In genomic region chr4:52852696-52853095, GRCh38 we compare ENCODE assay signal across 1 cellular context.
TF ChIP-seq lines count a peak whose summit lies in the region.

No MANE protein-coding gene starts in this region.

TF ChIP-seq in GM23338, 12 proteins besides CTCF, POLR2A, EP300 and RAD21:
- TF ChIP-seq ZNF331 (CRISPR knock-in tag; IDR thresholded peaks at IDR 0.05; ENCODE audit: low read depth), result no peak
- no peak for TF ChIP-seq CREB1 (CRISPR knock-in tag; IDR thresholded peaks at IDR 0.05; ENCODE audit: low read depth)
- no peak for TF ChIP-seq POLR2AphosphoS5 (IDR thresholded peaks at IDR 0.05; ENCODE audit: low read depth)
- TF ChIP-seq STAT1 (IDR thresholded peaks at IDR 0.05; ENCODE audit: unreplicated experiment), result no peak
- TF ChIP-seq ZNF462 (CRISPR knock-in tag; IDR thresholded peaks at IDR 0.05), result no peak
- TF ChIP-seq ZNF114 (CRISPR knock-in tag; IDR thresholded peaks at IDR 0.05), result no peak
- TF ChIP-seq EZH2 (IDR thresholded peaks at IDR 0.05; ENCODE audit: low read depth, unreplicated experiment), result no peak
- no peak for TF ChIP-seq REST (IDR thresholded peaks at IDR 0.05; ENCODE audit: unreplicated experiment)
- TF ChIP-seq ETS1 (IDR thresholded peaks at IDR 0.05), result no peak
- TF ChIP-seq JUNB (IDR thresholded peaks at IDR 0.05; ENCODE audit: unreplicated experiment), result no peak
